In the genomic region with DNA sequence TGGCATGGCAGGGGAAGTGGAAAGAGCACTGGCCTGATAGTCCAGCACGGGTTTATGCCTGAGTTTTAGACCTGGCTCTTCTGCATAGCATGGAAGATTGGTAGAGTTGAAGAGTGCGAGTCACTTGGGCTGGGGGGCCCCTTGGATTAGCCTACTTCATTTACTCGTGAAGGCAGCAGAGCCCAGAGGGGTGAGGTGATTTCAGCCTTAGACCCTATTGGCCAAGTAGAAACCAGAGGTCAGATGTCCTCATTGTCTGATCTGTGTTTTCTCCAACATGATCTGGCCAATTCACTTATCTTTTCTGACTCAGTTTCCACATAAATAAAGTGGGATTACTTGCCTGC, we compare ENCODE assay signal across 9 cellular contexts. TPM values are rescaled to one million over a fixed set of nuclear protein-coding genes. Genes with fewer than 3 reads are reported as not detected.
DNase-seq lines count a peak whose midpoint lies in the region; ATAC-seq and TF ChIP-seq lines count a peak whose summit lies in the region.
"Had no signal": no experiment of that assay in that cellular context is flagged by ENCODE, and none has a peak within 500 bp of the region (broad histone marks: within the 10 kb centered on the region; RNA-seq: fewer than 3 reads in every experiment).

No MANE protein-coding gene starts in this region.

- H3K36me3 ChIP-seq in CD8-positive, alpha-beta T cell (ENCODE audit: insufficient read depth, low read length), result no peaks in the 10 kb centered on the region
- H3K36me3 ChIP-seq in esophagus squamous epithelium (peaks cover 0 to 5% (median 0%) of the 10 kb centered on the region in 3 donors), trophoblast cell (ENCODE audit: control insufficient read depth in 1 of 2, insufficient read depth in 2 of 2, low read length in 2 of 2) (peaks cover 0 to 5% of the 10 kb centered on the region in 2 experiments)

- CTCF ChIA-PET in CD8-positive, alpha-beta T cell (lab: Charles Lee), result interaction anchor here (1.4 to 1.5 kb wide), 2 partner anchors 34 to 59 kb away, joined by 3 to 4 read pairs; no protein-coding TSS in a partner anchor
- CTCF ChIA-PET in RWPE1 (lab: Yijun Ruan, JAX), result interaction anchor here (1.0 to 1.7 kb wide), 3 partner anchors 19 to 54 kb away, joined by 3 to 4 read pairs (median 4); no protein-coding TSS in a partner anchor

- TF ChIP-seq CTCF in CD8-positive, alpha-beta T cell (IDR thresholded peaks at IDR 0.05), result no peak
- TF ChIP-seq CTCF in RWPE1 (conservative IDR thresholded peaks at IDR 0.05; ENCODE audit: low read depth) (no peak), esophagus squamous epithelium (IDR thresholded peaks at IDR 0.05) (no peak)

- peak overlapping the region; percentile 35 for H3K14ac ChIP-seq in trophoblast cell (ENCODE audit: low read length)

- no peaks in the 10 kb centered on the region for H3K9me3 Mint-ChIP-seq in CD8-positive, alpha-beta T cell

- H4K91ac ChIP-seq in trophoblast cell (ENCODE audit: low read depth, low read length), result peak overlapping the region; percentile 99

- H3K4me2 ChIP-seq in trophoblast cell (ENCODE audit: low read length), result peak overlapping the region; percentile 80

- no peak for TF ChIP-seq POLR2A in esophagus squamous epithelium (IDR thresholded peaks at IDR 0.05)

- POLR2A ChIA-PET in CD8-positive, alpha-beta T cell (lab: Charles Lee), result no interaction called here
- POLR2A ChIA-PET in RWPE1 (lab: Yijun Ruan, JAX; ENCODE audit: low non-redundant PET), result interaction anchor here (0.7 to 1.0 kb wide), 2 partner anchors 54 to 58 kb away, joined by 3 to 4 read pairs; no protein-coding TSS in a partner anchor

- H4K8ac ChIP-seq in trophoblast cell (ENCODE audit: low read depth, low read length), result no peak overlapping the region

- no peaks in the 10 kb centered on the region for H3K9me3 ChIP-seq in CD8-positive, alpha-beta T cell (ENCODE audit: low read length)
- H3K9me3 ChIP-seq in esophagus squamous epithelium (no peaks in the 10 kb centered on the region), trophoblast cell (ENCODE audit: insufficient read depth, low read depth, low read length) (no peaks in the 10 kb centered on the region)

- H3K79me2 ChIP-seq in trophoblast cell (ENCODE audit: control insufficient read depth, insufficient read depth, low read length, poor library complexity), result peaks cover 42% of the 10 kb centered on the region

- peak overlapping the region; percentile 79 for H3K4me3 Mint-ChIP-seq in CD8-positive, alpha-beta T cell

- peaks cover 9% of the 10 kb centered on the region for H3K27me3 ChIP-seq in CD8-positive, alpha-beta T cell (ENCODE audit: insufficient read depth, low read length)
- H3K27me3 ChIP-seq in esophagus squamous epithelium (peaks cover 0 to 9% (median 0%) of the 10 kb centered on the region in 4 donors), trophoblast cell (ENCODE audit: insufficient read depth, low read length) (no peaks in the 10 kb centered on the region)

- 18 to 35% methylated on average over 3 of the region's 3 CpGs for WGBS in esophagus squamous epithelium, 2 donors
- WGBS in trophoblast cell (ENCODE audit: extremely low coverage, insufficient coverage, insufficient read length), result no CpG with 5 or more reads among the region's 3 CpGs

- peaks cover 52% of the 10 kb centered on the region for H3K4me1 ChIP-seq in CD8-positive, alpha-beta T cell (ENCODE audit: insufficient read depth, low read length)
- H3K4me1 ChIP-seq in esophagus squamous epithelium (peaks cover 39 to 94% (median 62%) of the 10 kb centered on the region in 3 donors), trophoblast cell (ENCODE audit: control insufficient read depth in 1 of 2, insufficient read depth in 2 of 2, low read length in 2 of 2) (peaks cover 22 to 44% of the 10 kb centered on the region in 2 experiments)

- ATAC-seq in CD8-positive, alpha-beta T cell, result no peak
- no peak for ATAC-seq in GM19463 (IDR thresholded peaks at IDR 0.05; ENCODE audit: unreplicated experiment)

- no peak overlapping the region for H3K9ac ChIP-seq in trophoblast cell (ENCODE audit: low read length)

- H2AFZ ChIP-seq in trophoblast cell (ENCODE audit: insufficient read depth, low read length, poor library complexity), result no peak overlapping the region

- H2AK5ac ChIP-seq in trophoblast cell (ENCODE audit: low read length), result no peak overlapping the region

- peaks cover 51% of the 10 kb centered on the region for H3K27me3 Mint-ChIP-seq in CD8-positive, alpha-beta T cell (ENCODE audit: low read depth)

- H3K27ac ChIP-seq in CD8-positive, alpha-beta T cell (ENCODE audit: low read depth, low read length), result no peak overlapping the region
- peak overlapping the region; percentile 88 for H3K27ac ChIP-seq in RWPE1
- peak overlapping the region; percentile 94 to 97 (median 96) for H3K27ac ChIP-seq in esophagus squamous epithelium
- H3K27ac ChIP-seq in trophoblast cell (ENCODE audit: low read depth, low read length), result peak overlapping the region; percentile 93

- no peak overlapping the region for H3K4me3 ChIP-seq in CD8-positive, alpha-beta T cell (ENCODE audit: low read depth, low read length)
- H3K4me3 ChIP-seq in esophagus squamous epithelium (peak overlapping the region; percentile 77 to 96 (median 93)), trophoblast cell (ENCODE audit: low read depth, low read length) (peak overlapping the region; percentile 98)

- H4K12ac ChIP-seq in trophoblast cell (ENCODE audit: low read depth, low read length), result no peak overlapping the region

- H3K18ac ChIP-seq in trophoblast cell (ENCODE audit: low read length), result no peak overlapping the region

- no peak overlapping the region for H3K23ac ChIP-seq in trophoblast cell (ENCODE audit: low read length)

- no peak for DNase-seq in CD8-positive, alpha-beta T cell
- DNase-seq in RWPE1 (ENCODE audit: low spot score) (no peak), esophagus squamous epithelium (lab: John Stamatoyannopoulos, UW) (no peak), trophoblast cell (no peak), NCI-H2171 (lab: John Stamatoyannopoulos, UW) (no peak), activated gamma-delta T cell (lab: John Stamatoyannopoulos, UW) (no peak), NCI-H69 (lab: John Stamatoyannopoulos, UW) (no peak)
- DNase-seq: HCEC 1CT had no signal

- H2BK120ac ChIP-seq in trophoblast cell (ENCODE audit: insufficient read depth, low read length, poor library complexity), result peak overlapping the region; percentile 52

- peak overlapping the region; percentile 73 for H3K27ac Mint-ChIP-seq in CD8-positive, alpha-beta T cell

- intact Hi-C loops in CD8-positive, alpha-beta T cell (cut with DNase I, micrococcal nuclease), result no loop called here
- intact Hi-C loops in esophagus squamous epithelium (cut with DNase I), result no loop called here

- peaks cover 45% of the 10 kb centered on the region for H3K79me1 ChIP-seq in trophoblast cell (ENCODE audit: low read length)

- no peaks in the 10 kb centered on the region for H3K36me3 Mint-ChIP-seq in CD8-positive, alpha-beta T cell

- no peak overlapping the region for H2BK5ac ChIP-seq in trophoblast cell (ENCODE audit: low read depth, low read length, poor library complexity)

- H2BK12ac ChIP-seq in trophoblast cell (ENCODE audit: low read length), result no peak overlapping the region

- H3K4me1 Mint-ChIP-seq in CD8-positive, alpha-beta T cell (ENCODE audit: low read depth), result peaks cover 57% of the 10 kb centered on the region

- peak overlapping the region; percentile 100 for H3K4ac ChIP-seq in trophoblast cell (ENCODE audit: low read depth, low read length)

RNA-seq across cellular contexts. Expression of a gene that starts 1.9 kb away (rescaled TPM):
- 1 to 10 TPM; 2.5 to 2.7 TPM for total RNA-seq in CD8-positive, alpha-beta T cell
- 10 to 100 TPM; 44.6 to 87.8 (median 60.8) TPM for total RNA-seq in esophagus squamous epithelium
- 54.5 and 57.2 TPM in 2 replicates for polyA plus RNA-seq in trophoblast cell (2013)

Comparison
In these comparisons a context has a peak if more than half of its experiments do, and no peak if none do; other contexts are left out.
1. RNA of a gene that starts 1.9 kb away (total RNA-seq): 44.6 to 87.8 TPM in esophagus squamous epithelium; 2.5 to 2.7 TPM in CD8-positive, alpha-beta T cell; every median in the first group is over 10 times any median in the second.